ENCODE assay signal across 31 cellular contexts in the genomic region with DNA sequence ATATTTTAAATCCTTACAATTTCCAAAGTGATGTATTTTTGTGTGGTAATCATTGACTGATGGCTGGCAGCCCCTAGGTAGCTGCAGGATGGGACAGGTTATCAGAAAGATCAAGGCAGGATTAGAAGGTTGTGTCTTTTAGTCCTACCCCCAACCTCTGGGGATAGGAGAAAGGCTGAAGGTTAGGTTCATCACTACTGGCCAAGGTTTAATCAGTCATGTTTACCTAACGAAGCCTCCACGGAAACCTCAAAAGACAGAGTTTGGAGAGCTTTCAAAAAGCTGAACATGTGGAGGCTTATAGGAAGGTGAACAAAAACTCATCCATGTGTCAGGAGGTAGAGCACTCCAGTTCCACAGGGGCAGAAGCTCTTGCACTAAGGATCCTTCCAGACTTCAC.
"Had no signal": no experiment of that assay in that cellular context is flagged by ENCODE, and none has a peak within 500 bp of the region (broad histone marks: within the 10 kb centered on the region; RNA-seq: fewer than 3 reads in every experiment).

No MANE protein-coding gene starts in this region.

- H3K27ac ChIP-seq: neural progenitor cell, ovary, parathyroid adenoma, psoas muscle, skin epidermis, spleen, suprapubic skin, testis, tibial artery, transverse colon, upper lobe of right lung, uterus had no signal

- H3K4me1 ChIP-seq: neural progenitor cell, parathyroid adenoma, psoas muscle, spleen, suprapubic skin, testis, tibial artery, transverse colon, upper lobe of right lung, uterus had no signal

- H3K4me3 Mint-ChIP-seq: natural killer cell; nephron; neural progenitor cell; stimulated activated memory B cell treated with anti-CD40 and anti-IgM and Interleukin-4, amounts not matched to agents 10 μg/mL and 1 μg/mL and 100 μg/mL, for 72 hours; stimulated activated naive CD8-positive, alpha-beta T cell treated with anti-CD3 and anti-CD28 coated beads, Interleukin-15, amount 100 ng/mL, for 72 hours; type B pancreatic cell had no signal

- H3K27ac Mint-ChIP-seq: natural killer cell; nephron; neural progenitor cell; progenitor cell of endocrine pancreas; stimulated activated memory B cell treated with anti-CD40 and anti-IgM and Interleukin-4, amounts not matched to agents 10 μg/mL and 1 μg/mL and 100 μg/mL, for 72 hours; stimulated activated naive CD8-positive, alpha-beta T cell treated with anti-CD3 and anti-CD28 coated beads, Interleukin-15, amount 100 ng/mL, for 72 hours; type B pancreatic cell had no signal

- ATAC-seq: natural killer cell; psoas muscle; right cardiac atrium; sciatic nerve; stimulated activated memory B cell treated with anti-CD40 and anti-IgM and Interleukin-4, amounts not matched to agents 10 μg/mL and 1 μg/mL and 100 μg/mL, for 72 hours; stimulated activated naive CD8-positive, alpha-beta T cell treated with anti-CD3 and anti-CD28 coated beads, Interleukin-15, Interleukin-2, amounts not matched to agents 100 U/mL and 50 U/mL, for 24 hours; upper lobe of right lung had no signal

- H3K27me3 Mint-ChIP-seq: progenitor cell of endocrine pancreas had no signal

- H3K36me3 ChIP-seq: neural progenitor cell, ovary, spleen, suprapubic skin, tibial artery, transverse colon, upper lobe of right lung, uterus had no signal

- H3K4me3 ChIP-seq: neural progenitor cell, ovary, psoas muscle, skin epidermis, smooth muscle cell, spleen, suprapubic skin, testis, tibial artery, transverse colon, upper lobe of right lung, uterus had no signal

- H3K36me3 Mint-ChIP-seq: natural killer cell; neural progenitor cell; stimulated activated memory B cell treated with anti-CD40 and anti-IgM and Interleukin-4, amounts not matched to agents 10 μg/mL and 1 μg/mL and 100 μg/mL, for 72 hours had no signal

- DNase-seq: natural killer cell; occipital lobe; ovary; posterior cingulate gyrus; psoas muscle; right cardiac atrium; spleen; stimulated activated CD4-positive, alpha-beta T cell treated with anti-CD3 and anti-CD28 coated beads, Interleukin-12 subunit alpha, Interleukin-12 subunit beta, amount 100 ng/mL, for 4 hours; stimulated activated CD4-positive, alpha-beta T cell treated with anti-CD3 and anti-CD28 coated beads, Interleukin-1b, Interleukin-23, amount 100 ng/mL, for 48 hours; stimulated activated CD4-positive, alpha-beta T cell treated with anti-CD3 and anti-CD28 coated beads, Interleukin-4, amount 100 ng/mL, for 1 hour; stimulated activated CD4-positive, alpha-beta T cell treated with anti-CD3 and anti-CD28 coated beads, Interleukin-4, amount 100 ng/mL, for 4 hours; stimulated activated CD8-positive, alpha-beta memory T cell treated with anti-CD3 and anti-CD28 coated beads, Interleukin-4, amount 100 ng/mL, for 48 hours; stimulated activated naive CD4-positive, alpha-beta T cell; stimulated activated naive CD8-positive, alpha-beta T cell treated with anti-CD3 and anti-CD28 coated beads, Interleukin-15, Interleukin-2, amounts not matched to agents 100 U/mL and 50 U/mL, for 24 hours; substantia nigra; testis; tibial artery; transverse colon; upper lobe of right lung; uterus had no signal

- H3K27me3 ChIP-seq: neural progenitor cell, ovary, suprapubic skin, testis, tibial artery, transverse colon, upper lobe of right lung, uterus had no signal

- H3K9ac ChIP-seq: neural progenitor cell, parathyroid adenoma had no signal

- H3K4me2 ChIP-seq: neural progenitor cell, smooth muscle cell had no signal

- H2AFZ ChIP-seq: neural progenitor cell, parathyroid adenoma had no signal

- H3K9me3 Mint-ChIP-seq: natural killer cell, type B pancreatic cell had no signal

- H3K9me3 ChIP-seq: ovary, psoas muscle, suprapubic skin, testis, tibial artery, transverse colon, upper lobe of right lung, uterus had no signal

- H3K79me2 ChIP-seq: parathyroid adenoma had no signal

- H3K4me1 Mint-ChIP-seq: natural killer cell; nephron; neural progenitor cell; stimulated activated memory B cell treated with anti-CD40 and anti-IgM and Interleukin-4, amounts not matched to agents 10 μg/mL and 1 μg/mL and 100 μg/mL, for 72 hours had no signal
